In the genomic region with DNA sequence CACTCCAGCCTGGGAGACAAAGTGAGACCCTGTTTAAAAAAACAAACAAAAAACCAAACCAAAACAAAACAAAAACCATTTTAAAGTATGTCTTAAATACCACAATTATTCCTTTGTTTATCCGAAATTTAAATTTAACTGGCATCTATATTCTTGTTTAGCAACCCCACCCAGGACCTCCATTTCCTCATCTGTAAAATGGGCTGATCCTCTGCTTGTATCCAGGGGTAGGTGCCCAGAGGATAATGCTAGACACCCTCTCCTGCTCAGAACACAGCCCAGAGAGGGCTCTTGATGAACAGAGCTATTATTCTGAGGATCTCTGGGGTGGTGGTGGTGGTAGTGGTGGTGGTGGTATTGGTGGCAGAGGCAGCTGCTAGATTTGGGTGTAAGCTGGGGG, we compare ENCODE assay signal across 17 cellular contexts. TPM values are rescaled to one million over a fixed set of nuclear protein-coding genes. Genes with fewer than 3 reads are reported as not detected.
DNase-seq lines count a peak whose midpoint lies in the region; ATAC-seq and TF ChIP-seq lines count a peak whose summit lies in the region.
"Had no signal": no experiment of that assay in that cellular context is flagged by ENCODE, and none has a peak within 500 bp of the region (broad histone marks: within the 10 kb centered on the region; RNA-seq: fewer than 3 reads in every experiment).

No MANE protein-coding gene starts in this region.

- peaks cover 46% of the 10 kb centered on the region for H3K4me1 ChIP-seq in PC-9 (replicated peaks; ENCODE audit: insufficient read depth)

- no peaks in the 10 kb centered on the region for H3K36me3 Mint-ChIP-seq in activated naive CD4-positive, alpha-beta T cell treated with anti-CD3 and anti-CD28 coated beads, Interleukin-2, amount 50 U/mL, for 24 hours
- H3K36me3 Mint-ChIP-seq in activated naive CD4-positive, alpha-beta T cell treated with anti-CD3 and anti-CD28 coated beads, Interleukin-2, amount 50 U/mL, for 72 hours: no peaks in the 10 kb centered on the region
- H3K36me3 Mint-ChIP-seq in activated T-helper 2 cell treated with anti-CD3 and anti-CD28 coated beads, Interferon-gamma antibody, Interleukin-2, Interleukin-4, amounts not matched to agents 10 μg/mL and 5 μg/mL and 100 μg/mL, durations not matched to agents 14 hours and 24 hours and 36 hours (ENCODE audit: low read depth): no peaks in the 10 kb centered on the region
- no peaks in the 10 kb centered on the region for H3K36me3 Mint-ChIP-seq in type B pancreatic cell

- no peak for ATAC-seq in activated naive CD4-positive, alpha-beta T cell treated with anti-CD3 and anti-CD28 coated beads, Interleukin-2, amount 50 U/mL, for 72 hours
- no peak for ATAC-seq in GM19452 (IDR thresholded peaks at IDR 0.05; ENCODE audit: unreplicated experiment)
- ATAC-seq: Right ventricle myocardium inferior had no signal

- POLR2A ChIA-PET in PC-9 (lab: Charles Lee; ENCODE audit: unreplicated experiment): no interaction called here

- peaks cover 31% of the 10 kb centered on the region for H3K4me1 Mint-ChIP-seq in activated naive CD4-positive, alpha-beta T cell treated with anti-CD3 and anti-CD28 coated beads, Interleukin-2, amount 50 U/mL, for 24 hours
- peaks cover 46% of the 10 kb centered on the region for H3K4me1 Mint-ChIP-seq in activated T-helper 2 cell treated with anti-CD3 and anti-CD28 coated beads, Interferon-gamma antibody, Interleukin-2, Interleukin-4, amounts not matched to agents 10 μg/mL and 5 μg/mL and 100 μg/mL, durations not matched to agents 14 hours and 24 hours and 36 hours (ENCODE audit: low read depth)
- H3K4me1 Mint-ChIP-seq in type B pancreatic cell (ENCODE audit: unreplicated experiment): peaks cover 9% of the 10 kb centered on the region
- H3K4me1 Mint-ChIP-seq: B cell had no signal

- no peak overlapping the region for H3K4me3 ChIP-seq in PC-9

- H3K27ac ChIP-seq in PC-9: no peak overlapping the region
- H3K27ac ChIP-seq: KMS-11 had no signal

- BruUV-seq in PC-9 (replicated peaks; lab: Mats Ljungman, UMichigan): no TSS peak

- peaks cover 9% of the 10 kb centered on the region; the same call in 1 of the 2 replicates for H3F3A ChIP-seq in PC-9 (ENCODE audit: insufficient read depth, low read depth)

- H3K27ac Mint-ChIP-seq in activated naive CD4-positive, alpha-beta T cell treated with anti-CD3 and anti-CD28 coated beads, Interleukin-2, amount 50 U/mL, for 24 hours: peak overlapping the region; percentile 23
- no peak overlapping the region for H3K27ac Mint-ChIP-seq in activated naive CD4-positive, alpha-beta T cell treated with anti-CD3 and anti-CD28 coated beads, Interleukin-2, amount 50 U/mL, for 72 hours
- peak overlapping the region; percentile 63 for H3K27ac Mint-ChIP-seq in activated T-helper 2 cell treated with anti-CD3 and anti-CD28 coated beads, Interferon-gamma antibody, Interleukin-2, Interleukin-4, amounts not matched to agents 10 μg/mL and 5 μg/mL and 100 μg/mL, durations not matched to agents 14 hours and 24 hours and 36 hours
- peak overlapping the region; percentile 80 for H3K27ac Mint-ChIP-seq in type B pancreatic cell
- H3K27ac Mint-ChIP-seq: B cell had no signal

- H3K79me2 ChIP-seq in PC-9 (ENCODE audit: low read depth): no peaks in the 10 kb centered on the region

- no peaks in the 10 kb centered on the region for H3K36me3 ChIP-seq in PC-9 (ENCODE audit: low read depth)

- no peaks in the 10 kb centered on the region for H3K27me3 Mint-ChIP-seq in activated naive CD4-positive, alpha-beta T cell treated with anti-CD3 and anti-CD28 coated beads, Interleukin-2, amount 50 U/mL, for 24 hours
- no peaks in the 10 kb centered on the region for H3K27me3 Mint-ChIP-seq in activated T-helper 2 cell treated with anti-CD3 and anti-CD28 coated beads, Interferon-gamma antibody, Interleukin-2, Interleukin-4, amounts not matched to agents 10 μg/mL and 5 μg/mL and 100 μg/mL, durations not matched to agents 14 hours and 24 hours and 36 hours (ENCODE audit: low read depth)
- H3K27me3 Mint-ChIP-seq in type B pancreatic cell: no peaks in the 10 kb centered on the region
- H3K27me3 Mint-ChIP-seq: B cell had no signal

- no peaks in the 10 kb centered on the region for H3K9me3 ChIP-seq in PC-9 (ENCODE audit: insufficient read depth, low read depth)

- peak overlapping the region; percentile 60 for H3K4me2 ChIP-seq in PC-9
- H3K4me2 ChIP-seq: KMS-11 had no signal

- no peak overlapping the region for H3K4me3 Mint-ChIP-seq in activated naive CD4-positive, alpha-beta T cell treated with anti-CD3 and anti-CD28 coated beads, Interleukin-2, amount 50 U/mL, for 24 hours
- no peak overlapping the region for H3K4me3 Mint-ChIP-seq in activated T-helper 2 cell treated with anti-CD3 and anti-CD28 coated beads, Interferon-gamma antibody, Interleukin-2, Interleukin-4, amounts not matched to agents 10 μg/mL and 5 μg/mL and 100 μg/mL, durations not matched to agents 14 hours and 24 hours and 36 hours (ENCODE audit: low read depth)
- no peak overlapping the region for H3K4me3 Mint-ChIP-seq in type B pancreatic cell
- H3K4me3 Mint-ChIP-seq: B cell had no signal

- H3K9me3 Mint-ChIP-seq in activated naive CD4-positive, alpha-beta T cell treated with anti-CD3 and anti-CD28 coated beads, Interleukin-2, amount 50 U/mL, for 24 hours: no peaks in the 10 kb centered on the region
- H3K9me3 Mint-ChIP-seq in activated naive CD4-positive, alpha-beta T cell treated with anti-CD3 and anti-CD28 coated beads, Interleukin-2, amount 50 U/mL, for 72 hours: no peaks in the 10 kb centered on the region
- H3K9me3 Mint-ChIP-seq in activated T-helper 2 cell treated with anti-CD3 and anti-CD28 coated beads, Interferon-gamma antibody, Interleukin-2, Interleukin-4, amounts not matched to agents 10 μg/mL and 5 μg/mL and 100 μg/mL, durations not matched to agents 14 hours and 24 hours and 36 hours: no peaks in the 10 kb centered on the region
- H3K9me3 Mint-ChIP-seq in type B pancreatic cell: no peaks in the 10 kb centered on the region

- CTCF ChIA-PET in PC-9 (lab: Charles Lee): no interaction called here

- no peaks in the 10 kb centered on the region for H3K9me2 ChIP-seq in PC-9 (ENCODE audit: insufficient read depth)

- TF ChIP-seq CTCF in PC-9 (conservative IDR thresholded peaks at IDR 0.05) (no peak), type B pancreatic cell (conservative IDR thresholded peaks at IDR 0.05) (no peak)

- no peaks in the 10 kb centered on the region for H4K20me1 ChIP-seq in PC-9 (ENCODE audit: insufficient read depth)

- intact Hi-C loops in PC-9 (cut with micrococcal nuclease; ENCODE audit: unreplicated experiment): no loop called here
- intact Hi-C loops in activated T-helper 2 cell treated with anti-CD3 and anti-CD28 coated beads, Interferon-gamma antibody, Interleukin-2, Interleukin-4, amounts not matched to agents 10 μg/mL and 5 μg/mL and 100 μg/mL, durations not matched to agents 14 hours and 24 hours and 36 hours (cut with micrococcal nuclease): loop anchor here (5.0 kb wide), 1 partner anchor 35 kb away; no protein-coding TSS in a partner anchor

- no peak overlapping the region for H2AFZ ChIP-seq in PC-9

- H3K27me3 ChIP-seq in PC-9 (ENCODE audit: insufficient read depth, low read depth): no peaks in the 10 kb centered on the region

- no peak for DNase-seq in activated naive CD4-positive, alpha-beta T cell treated with anti-CD3 and anti-CD28 coated beads, Interleukin-2, amount 50 U/mL, for 72 hours (ENCODE audit: low spot score in 2 of 2)
- no peak for DNase-seq in PC-9
- DNase-seq in activated T-helper 2 cell treated with anti-CD3 and anti-CD28 coated beads, Interferon-gamma antibody, Interleukin-2, Interleukin-4, amounts not matched to agents 10 μg/mL and 5 μg/mL and 100 μg/mL, durations not matched to agents 14 hours and 24 hours and 36 hours (ENCODE audit: low spot score): no peak
- no peak for DNase-seq in type B pancreatic cell (ENCODE audit: extremely low spot score, unreplicated experiment)
- no peak for DNase-seq in HCEC 1CT
- DNase-seq: DMS153, EL, MM.1S, NCI-H1105, NCI-H1694 treated with DMSO at 0.1 percent for 48 hours, NCI-H446 treated with DMSO at 0.1 percent for 48 hours, NCI-H748 treated with DMSO at 0.1 percent for 48 hours had no signal

RNA-seq across cellular contexts. Expression of gene SH2D7, which starts 9.8 kb away (rescaled TPM):
- total RNA-seq in activated naive CD4-positive, alpha-beta T cell treated with anti-CD3 and anti-CD28 coated beads, Interleukin-2, amount 50 U/mL, for 72 hours: not detected
- not detected in 2 replicates for total RNA-seq in PC-9 (2021)
- total RNA-seq in activated T-helper 2 cell treated with anti-CD3 and anti-CD28 coated beads, Interferon-gamma antibody, Interleukin-2, Interleukin-4, amounts not matched to agents 10 μg/mL and 5 μg/mL and 100 μg/mL, durations not matched to agents 14 hours and 24 hours and 36 hours: not detected in 2 replicates
- not detected in 2 replicates for total RNA-seq in type B pancreatic cell (ENCODE audit: low replicate concordance)
- total RNA-seq: B cell, Right ventricle myocardium inferior had no signal

RNA-seq across cellular contexts. Expression of gene TBC1D2B, which starts 24.7 kb away (rescaled TPM):
- 10 to 100 TPM; 55.9 to 82.2 TPM for total RNA-seq in activated naive CD4-positive, alpha-beta T cell treated with anti-CD3 and anti-CD28 coated beads, Interleukin-2, amount 50 U/mL, for 72 hours
- total RNA-seq in PC-9 (2021) (27.7 and 28.3 TPM in 2 replicates), type B pancreatic cell (ENCODE audit: low replicate concordance) (17.4 and 22.1 TPM in 2 replicates)
- total RNA-seq in activated T-helper 2 cell treated with anti-CD3 and anti-CD28 coated beads, Interferon-gamma antibody, Interleukin-2, Interleukin-4, amounts not matched to agents 10 μg/mL and 5 μg/mL and 100 μg/mL, durations not matched to agents 14 hours and 24 hours and 36 hours: 55.0 and 63.5 TPM in 2 replicates

RNA-seq across cellular contexts. Expression of gene CIB2, which starts 29.0 kb away (rescaled TPM):
- 1 to 10 TPM; 1.4 to 1.6 TPM for total RNA-seq in activated naive CD4-positive, alpha-beta T cell treated with anti-CD3 and anti-CD28 coated beads, Interleukin-2, amount 50 U/mL, for 72 hours
- total RNA-seq in PC-9 (2021) (5.6 and 5.8 TPM in 2 replicates), type B pancreatic cell (ENCODE audit: low replicate concordance) (15.7 and 20.1 TPM in 2 replicates)
- total RNA-seq in activated T-helper 2 cell treated with anti-CD3 and anti-CD28 coated beads, Interferon-gamma antibody, Interleukin-2, Interleukin-4, amounts not matched to agents 10 μg/mL and 5 μg/mL and 100 μg/mL, durations not matched to agents 14 hours and 24 hours and 36 hours: 1.8 and 2.2 TPM in 2 replicates

RNA-seq across cellular contexts. Expression of gene IDH3A, which starts 47.0 kb away (rescaled TPM):
- 100 to 1,000 TPM; 131 to 138 TPM for total RNA-seq in activated naive CD4-positive, alpha-beta T cell treated with anti-CD3 and anti-CD28 coated beads, Interleukin-2, amount 50 U/mL, for 72 hours
- 64.8 and 67.8 TPM in 2 replicates for total RNA-seq in PC-9 (2021)
- total RNA-seq in activated T-helper 2 cell treated with anti-CD3 and anti-CD28 coated beads, Interferon-gamma antibody, Interleukin-2, Interleukin-4, amounts not matched to agents 10 μg/mL and 5 μg/mL and 100 μg/mL, durations not matched to agents 14 hours and 24 hours and 36 hours: 132 and 152 TPM in 2 replicates
- total RNA-seq in type B pancreatic cell (ENCODE audit: low replicate concordance): 66.5 and 93.6 TPM in 2 replicates

Comparison
In these comparisons a context has a peak if more than half of its experiments do, and no peak if none do; other contexts are left out.
1. H3K27ac Mint-ChIP-seq: peak in activated naive CD4-positive, alpha-beta T cell treated with anti-CD3 and anti-CD28 coated beads, Interleukin-2, amount 50 U/mL, for 24 hours (single experiment), activated T-helper 2 cell treated with anti-CD3 and anti-CD28 coated beads, Interferon-gamma antibody, Interleukin-2, Interleukin-4, amounts not matched to agents 10 μg/mL and 5 μg/mL and 100 μg/mL, durations not matched to agents 14 hours and 24 hours and 36 hours (single experiment) and type B pancreatic cell (single experiment); none in activated naive CD4-positive, alpha-beta T cell treated with anti-CD3 and anti-CD28 coated beads, Interleukin-2, amount 50 U/mL, for 72 hours (0 of 2).